8 cellular contexts compared by ENCODE assay signal in the genomic region with DNA sequence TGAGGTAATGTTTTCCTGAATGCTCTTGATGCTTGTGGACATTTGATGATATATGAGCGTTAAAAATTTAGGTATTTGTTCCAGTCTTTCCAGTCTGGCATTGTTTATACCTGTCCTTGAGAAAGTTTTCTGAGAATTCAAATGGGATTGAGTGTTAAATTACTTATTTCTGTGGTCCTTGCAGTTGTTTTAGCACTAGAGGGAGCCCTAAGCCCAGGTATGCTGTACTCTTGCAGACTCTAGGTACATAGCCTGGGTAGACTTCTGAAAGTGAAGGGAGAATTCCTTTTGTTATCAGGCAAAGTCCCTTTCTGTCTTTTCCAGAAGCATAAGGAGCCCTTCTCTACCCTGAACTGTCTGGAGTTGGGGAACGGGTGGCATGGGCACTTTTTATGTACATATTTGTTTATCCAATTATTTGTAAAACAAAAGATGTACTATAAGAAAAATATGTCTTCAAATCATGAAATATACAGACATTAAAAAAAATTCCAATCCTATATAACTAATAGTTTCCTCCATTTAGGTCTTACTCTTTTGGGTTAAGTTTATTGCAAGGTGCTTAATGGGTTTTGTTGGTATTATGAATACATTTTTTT.
A peak's percentile ranks its signal among the peaks of the same experiment; 100 is the strongest.
DNase-seq lines count a peak whose midpoint lies in the region; ATAC-seq, FAIRE-seq and TF ChIP-seq lines count a peak whose summit lies in the region.

No MANE protein-coding gene starts in this region.

- H3K36me3 Mint-ChIP-seq in activated naive CD4-positive, alpha-beta T cell treated with anti-CD3 and anti-CD28 coated beads, Interleukin-2, amount 10 ng/mL, durations not matched to agents 7 days and 5 days: no peaks in the 10 kb centered on the region

- no peaks in the 10 kb centered on the region for H3K27me3 Mint-ChIP-seq in activated naive CD4-positive, alpha-beta T cell treated with anti-CD3 and anti-CD28 coated beads, Interleukin-2, amount 10 ng/mL, durations not matched to agents 7 days and 5 days

- no peaks in the 10 kb centered on the region for H4K20me1 ChIP-seq in osteoblast (ENCODE audit: insufficient read depth, low read length)

- peak; percentile 91 for ATAC-seq in GM21723 (IDR thresholded peaks at IDR 0.05; ENCODE audit: unreplicated experiment)

- FAIRE-seq in RCC 7860 (lab: Jason Lieb, UNC): peak; percentile 71

- no peak for TF ChIP-seq POLR2A in spleen (IDR thresholded peaks at IDR 0.05)

- WGBS in spleen, 5 donors: 4 to 17% (median 7%) methylated on average over 2 of the region's 2 CpGs

- no peaks in the 10 kb centered on the region for H3K36me3 ChIP-seq in osteoblast (ENCODE audit: insufficient read depth, low read length)
- no peaks in the 10 kb centered on the region for H3K36me3 ChIP-seq in spleen

- CTCF ChIA-PET in activated naive CD4-positive, alpha-beta T cell treated with anti-CD3 and anti-CD28 coated beads, Interleukin-2, amount 10 ng/mL, durations not matched to agents 7 days and 5 days (lab: Charles Lee): no interaction called here

- H3K4me3 ChIP-seq in osteoblast (ENCODE audit: insufficient read depth, low read length) (no peak overlapping the region), spleen (no peak overlapping the region)

- H3K4me1 ChIP-seq in osteoblast (ENCODE audit: insufficient read depth, low read length) (no peaks in the 10 kb centered on the region), spleen (no peaks in the 10 kb centered on the region)

- TF ChIP-seq CTCF in osteoblast (IDR thresholded peaks at IDR 0.05; ENCODE audit: extremely low read depth, low read depth, low read length) (peak; percentile 58), spleen (IDR thresholded peaks at IDR 0.05 in 8 of 11, conservative IDR thresholded peaks at IDR 0.05 in 3 of 11) (peak in 4 of 11 experiments; percentile 18 to 30 (median 26))

- DNase-seq in activated naive CD4-positive, alpha-beta T cell treated with anti-CD3 and anti-CD28 coated beads, Interleukin-2, amount 10 ng/mL, durations not matched to agents 7 days and 5 days: peak; percentile 30
- DNase-seq in activated naive CD4-positive, alpha-beta T cell treated with anti-CD3 and anti-CD28 coated beads, Interleukin-2, amount 50 U/mL, for 16 hours: no peak
- peak; percentile 3 for DNase-seq in KG1 (lab: John Stamatoyannopoulos, UW)
- peak; percentile 55 for DNase-seq in RCC 7860 (ENCODE audit: low spot score)
- DNase-seq in epithelial cell of prostate (ENCODE audit: low read depth, low spot score): peak; percentile 33
- DNase-seq in osteoblast (ENCODE audit: insufficient read length, low spot score, missing footprints): peak; percentile 13
- DNase-seq in spleen: no peak

- intact Hi-C loops in spleen (cut with DNase I; ENCODE audit: low total_unique reads): no loop called here

- H3K4me1 Mint-ChIP-seq in activated naive CD4-positive, alpha-beta T cell treated with anti-CD3 and anti-CD28 coated beads, Interleukin-2, amount 10 ng/mL, durations not matched to agents 7 days and 5 days: no peaks in the 10 kb centered on the region

- H3K9me3 Mint-ChIP-seq in activated naive CD4-positive, alpha-beta T cell treated with anti-CD3 and anti-CD28 coated beads, Interleukin-2, amount 10 ng/mL, durations not matched to agents 7 days and 5 days: no peaks in the 10 kb centered on the region

- H3K27ac ChIP-seq in epithelial cell of prostate: no peak overlapping the region
- no peak overlapping the region for H3K27ac ChIP-seq in osteoblast (ENCODE audit: low read depth, low read length)
- no peak overlapping the region for H3K27ac ChIP-seq in spleen

- H3K9me3 ChIP-seq in osteoblast (ENCODE audit: low read depth, low read length): no peaks in the 10 kb centered on the region
- H3K9me3 ChIP-seq in spleen: no peaks in the 10 kb centered on the region

- H3K27ac Mint-ChIP-seq in activated naive CD4-positive, alpha-beta T cell treated with anti-CD3 and anti-CD28 coated beads, Interleukin-2, amount 10 ng/mL, durations not matched to agents 7 days and 5 days: no peak overlapping the region

- no peaks in the 10 kb centered on the region for H3K27me3 ChIP-seq in osteoblast (ENCODE audit: insufficient read depth, low read length)
- no peaks in the 10 kb centered on the region for H3K27me3 ChIP-seq in spleen (replicated peaks in 1 of 7)

- no peaks in the 10 kb centered on the region for H3K79me2 ChIP-seq in osteoblast (ENCODE audit: insufficient read depth, low read length)

- no peak overlapping the region for H3K4me3 Mint-ChIP-seq in activated naive CD4-positive, alpha-beta T cell treated with anti-CD3 and anti-CD28 coated beads, Interleukin-2, amount 10 ng/mL, durations not matched to agents 7 days and 5 days

- H2AFZ ChIP-seq in osteoblast (ENCODE audit: low read length): no peak overlapping the region

- H3K4me2 ChIP-seq in osteoblast (ENCODE audit: insufficient read depth, low read length): no peak overlapping the region

Comparison
In these comparisons a context has a peak if more than half of its experiments do, and no peak if none do; other contexts are left out.
1. DNase-seq: peak in activated naive CD4-positive, alpha-beta T cell treated with anti-CD3 and anti-CD28 coated beads, Interleukin-2, amount 10 ng/mL, durations not matched to agents 7 days and 5 days (single experiment), KG1 (single experiment), RCC 7860 (single experiment), epithelial cell of prostate (single experiment) and osteoblast (single experiment); none in activated naive CD4-positive, alpha-beta T cell treated with anti-CD3 and anti-CD28 coated beads, Interleukin-2, amount 50 U/mL, for 16 hours (single experiment) and spleen (single experiment).